In the genomic region with DNA sequence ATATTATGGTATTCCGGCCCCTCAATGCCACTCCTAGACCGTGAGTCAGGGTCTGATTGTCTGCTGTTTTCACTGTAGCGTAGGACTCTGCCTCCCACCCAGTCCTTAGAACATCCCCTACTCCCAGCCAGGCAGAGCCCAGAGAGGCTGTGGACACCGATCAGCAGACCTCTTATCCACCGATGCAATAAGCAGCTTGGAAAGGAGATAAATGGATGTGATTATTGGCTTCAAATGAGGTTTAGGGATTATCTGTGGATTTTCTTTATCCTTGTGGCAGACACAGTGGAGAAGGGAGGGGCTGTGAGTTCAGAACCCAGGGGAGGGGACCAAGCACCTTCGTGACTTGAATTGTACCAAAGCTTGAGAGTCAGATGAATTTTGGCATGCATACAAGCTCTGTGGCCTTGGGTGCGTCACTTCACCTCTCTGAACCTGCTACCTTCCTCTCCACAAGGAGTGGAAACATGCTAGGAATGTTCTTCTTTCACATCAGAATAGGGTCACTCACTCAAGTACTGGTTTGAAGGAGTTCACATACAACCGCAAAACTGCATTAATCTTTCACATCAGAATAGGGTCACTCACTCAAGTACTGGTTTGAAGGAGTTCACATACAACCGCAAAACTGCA, we compare ENCODE assay signal across 25 cellular contexts.
"Had no signal": no experiment of that assay in that cellular context is flagged by ENCODE, and none has a peak within 500 bp of the region (broad histone marks: within the 10 kb centered on the region; RNA-seq: fewer than 3 reads in every experiment).

No MANE protein-coding gene starts in this region.

- H3K4me1 ChIP-seq: psoas muscle, right lobe of liver, sigmoid colon, stomach, thyroid gland, tibial nerve, upper lobe of left lung, vagina had no signal

- DNase-seq: natural killer cell; occipital lobe; ovary; posterior cingulate gyrus; psoas muscle; right cardiac atrium; right lobe of liver; sigmoid colon; small intestine; stimulated activated CD4-positive, alpha-beta T cell treated with anti-CD3 and anti-CD28 coated beads, Interleukin-15, amount 100 ng/mL, for 24 hours; stimulated activated CD4-positive, alpha-beta T cell treated with anti-CD3 and anti-CD28 coated beads, Interleukin-2, amount 100 ng/mL, for 24 hours; stimulated activated CD4-positive, alpha-beta T cell treated with anti-CD3 and anti-CD28 coated beads, Interleukin-2, amount 100 ng/mL, for 48 hours; stimulated activated CD4-positive, alpha-beta T cell treated with anti-CD3 and anti-CD28 coated beads, Interleukin-4, amount 100 ng/mL, for 24 hours; stimulated activated naive B cell treated with anti-CD40 and anti-IgM and Interleukin-4, amounts not matched to agents 10 μg/mL and 1 μg/mL and 100 μg/mL, for 72 hours; stimulated activated naive CD4-positive, alpha-beta T cell treated with Interleukin-2 at 50 U/mL for 16 hours; stomach; thyroid gland; trophoblast cell; upper lobe of left lung had no signal

- H3K27me3 ChIP-seq: ovary, right lobe of liver, thyroid gland, tibial nerve, vagina had no signal

- ATAC-seq: natural killer cell; psoas muscle; right cardiac atrium; right lobe of liver; stimulated activated effector memory CD8-positive, alpha-beta T cell treated with anti-CD3 and anti-CD28 coated beads, Interleukin-12 subunit alpha, Interleukin-12 subunit beta, amount 100 ng/mL, for 72 hours; stimulated activated naive B cell treated with anti-CD40 and anti-IgM and Interleukin-4, amounts not matched to agents 10 μg/mL and 1 μg/mL and 100 μg/mL, for 72 hours had no signal

- H3K36me3 ChIP-seq: neural progenitor cell, ovary, right lobe of liver, sigmoid colon, stomach, thoracic aorta, thyroid gland, tibial nerve, upper lobe of left lung, vagina had no signal

- H3K27ac ChIP-seq: neural progenitor cell, ovary, parathyroid adenoma, psoas muscle, right lobe of liver, sigmoid colon, stomach, thoracic aorta, thyroid gland, tibial nerve, upper lobe of left lung, vagina had no signal

- H3K4me3 ChIP-seq: neural progenitor cell, ovary, psoas muscle, right lobe of liver, sigmoid colon, stomach, thoracic aorta, thyroid gland, tibial nerve, upper lobe of left lung, vagina had no signal

- H3K9me3 ChIP-seq: ovary, psoas muscle, right lobe of liver, sigmoid colon, thoracic aorta, thyroid gland, vagina had no signal
